In genomic region chr15:57019496-57020160, GRCh38 we compare ENCODE assay signal across 1 cellular context.
A peak's percentile ranks its signal among the peaks of the same experiment; 100 is the strongest.
TF ChIP-seq lines count a peak whose summit lies in the region.

No MANE protein-coding gene starts in this region.

TF ChIP-seq in K562, 482 proteins besides CTCF, POLR2A, EP300 and RAD21 (continued from another document):
- TF ChIP-seq NFIC (IDR thresholded peaks at IDR 0.05): peak; percentile 36; the same call in 1 of the 2 replicates
- TF ChIP-seq ZNF431 (CRISPR knock-in tag; IDR thresholded peaks at IDR 0.05): no peak
- TF ChIP-seq, protein P1, sequence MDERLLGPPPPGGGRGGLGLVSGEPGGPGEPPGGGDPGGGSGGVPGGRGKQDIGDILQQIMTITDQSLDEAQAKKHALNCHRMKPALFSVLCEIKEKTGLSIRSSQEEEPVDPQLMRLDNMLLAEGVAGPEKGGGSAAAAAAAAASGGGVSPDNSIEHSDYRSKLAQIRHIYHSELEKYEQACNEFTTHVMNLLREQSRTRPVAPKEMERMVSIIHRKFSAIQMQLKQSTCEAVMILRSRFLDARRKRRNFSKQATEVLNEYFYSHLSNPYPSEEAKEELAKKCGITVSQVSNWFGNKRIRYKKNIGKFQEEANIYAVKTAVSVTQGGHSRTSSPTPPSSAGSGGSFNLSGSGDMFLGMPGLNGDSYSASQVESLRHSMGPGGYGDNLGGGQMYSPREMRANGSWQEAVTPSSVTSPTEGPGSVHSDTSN (CRISPR knock-in tag; IDR thresholded peaks at IDR 0.05; ENCODE audit: low read depth): no peak
- TF ChIP-seq, protein P1 (tag; conservative IDR thresholded peaks at IDR 0.05; ENCODE audit: low read depth): peak; percentile 24; the same call in 1 of the 2 replicates
- 0 out of 2 replicates have a peak, but pooled peaks have one; percentile 7 for TF ChIP-seq CXXC5 (CRISPR knock-in tag; IDR thresholded peaks at IDR 0.05)
- peak; percentile 32; the same call in 1 of the 2 replicates for TF ChIP-seq JUND (IDR thresholded peaks at IDR 0.05; ENCODE audit: borderline replicate concordance, low read depth, low read length)
- no peak for TF ChIP-seq JUND (tag; IDR thresholded peaks at IDR 0.05; ENCODE audit: borderline replicate concordance, low read depth, low read length)
TF ChIP-seq in K562: peak in this region for 9.
